ENCODE assay signal across 1 cellular context in the genomic region with DNA sequence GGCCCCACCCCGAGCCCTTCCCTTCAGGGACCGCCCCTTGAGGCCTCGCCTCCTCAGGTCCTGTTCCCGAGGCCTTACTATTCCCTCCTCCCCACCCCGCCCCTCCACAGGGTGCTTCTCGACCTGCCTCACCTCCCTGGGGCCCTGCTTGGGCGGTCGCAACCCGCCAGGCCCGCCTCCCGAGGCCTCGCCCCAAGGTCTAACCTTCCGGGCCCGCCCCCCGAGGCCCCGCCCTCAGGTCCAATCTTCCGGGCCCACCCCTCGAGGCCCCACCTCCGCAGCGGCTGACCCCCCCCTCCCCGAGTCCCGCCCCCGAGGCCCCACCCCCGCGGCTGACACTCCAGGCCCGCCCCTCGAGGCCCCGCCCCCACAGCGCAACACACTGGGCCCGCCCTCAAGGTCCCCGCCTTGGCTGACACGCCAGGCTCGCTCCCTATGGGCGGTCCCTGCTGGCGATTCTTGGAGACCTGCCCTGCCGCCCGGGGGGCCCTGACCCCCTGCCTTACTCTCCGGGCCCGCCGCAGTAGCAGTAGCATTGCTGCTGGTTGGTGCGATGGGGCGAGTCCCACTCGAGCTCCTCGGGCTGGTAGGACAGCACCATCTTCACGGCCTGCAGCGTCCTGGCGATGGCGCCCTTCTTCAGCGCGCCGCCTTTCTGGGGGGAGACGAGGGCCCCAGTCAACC.
TF ChIP-seq lines count a peak whose summit lies in the region.

No MANE protein-coding gene starts in this region.

TF ChIP-seq in K562, 482 proteins besides CTCF, POLR2A, EP300 and RAD21 (continued from another document and continues in another):
- TF ChIP-seq, protein P1, sequence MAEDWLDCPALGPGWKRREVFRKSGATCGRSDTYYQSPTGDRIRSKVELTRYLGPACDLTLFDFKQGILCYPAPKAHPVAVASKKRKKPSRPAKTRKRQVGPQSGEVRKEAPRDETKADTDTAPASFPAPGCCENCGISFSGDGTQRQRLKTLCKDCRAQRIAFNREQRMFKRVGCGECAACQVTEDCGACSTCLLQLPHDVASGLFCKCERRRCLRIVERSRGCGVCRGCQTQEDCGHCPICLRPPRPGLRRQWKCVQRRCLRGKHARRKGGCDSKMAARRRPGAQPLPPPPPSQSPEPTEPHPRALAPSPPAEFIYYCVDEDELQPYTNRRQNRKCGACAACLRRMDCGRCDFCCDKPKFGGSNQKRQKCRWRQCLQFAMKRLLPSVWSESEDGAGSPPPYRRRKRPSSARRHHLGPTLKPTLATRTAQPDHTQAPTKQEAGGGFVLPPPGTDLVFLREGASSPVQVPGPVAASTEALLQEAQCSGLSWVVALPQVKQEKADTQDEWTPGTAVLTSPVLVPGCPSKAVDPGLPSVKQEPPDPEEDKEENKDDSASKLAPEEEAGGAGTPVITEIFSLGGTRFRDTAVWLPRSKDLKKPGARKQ (CRISPR knock-in tag; IDR thresholded peaks at IDR 0.05), result no peak
- no peak for TF ChIP-seq NFE2 (IDR thresholded peaks at IDR 0.05; ENCODE audit: low read depth)
- TF ChIP-seq THRAP3 (IDR thresholded peaks at IDR 0.05; ENCODE audit: borderline replicate concordance), result no peak
- TF ChIP-seq, protein P2, sequence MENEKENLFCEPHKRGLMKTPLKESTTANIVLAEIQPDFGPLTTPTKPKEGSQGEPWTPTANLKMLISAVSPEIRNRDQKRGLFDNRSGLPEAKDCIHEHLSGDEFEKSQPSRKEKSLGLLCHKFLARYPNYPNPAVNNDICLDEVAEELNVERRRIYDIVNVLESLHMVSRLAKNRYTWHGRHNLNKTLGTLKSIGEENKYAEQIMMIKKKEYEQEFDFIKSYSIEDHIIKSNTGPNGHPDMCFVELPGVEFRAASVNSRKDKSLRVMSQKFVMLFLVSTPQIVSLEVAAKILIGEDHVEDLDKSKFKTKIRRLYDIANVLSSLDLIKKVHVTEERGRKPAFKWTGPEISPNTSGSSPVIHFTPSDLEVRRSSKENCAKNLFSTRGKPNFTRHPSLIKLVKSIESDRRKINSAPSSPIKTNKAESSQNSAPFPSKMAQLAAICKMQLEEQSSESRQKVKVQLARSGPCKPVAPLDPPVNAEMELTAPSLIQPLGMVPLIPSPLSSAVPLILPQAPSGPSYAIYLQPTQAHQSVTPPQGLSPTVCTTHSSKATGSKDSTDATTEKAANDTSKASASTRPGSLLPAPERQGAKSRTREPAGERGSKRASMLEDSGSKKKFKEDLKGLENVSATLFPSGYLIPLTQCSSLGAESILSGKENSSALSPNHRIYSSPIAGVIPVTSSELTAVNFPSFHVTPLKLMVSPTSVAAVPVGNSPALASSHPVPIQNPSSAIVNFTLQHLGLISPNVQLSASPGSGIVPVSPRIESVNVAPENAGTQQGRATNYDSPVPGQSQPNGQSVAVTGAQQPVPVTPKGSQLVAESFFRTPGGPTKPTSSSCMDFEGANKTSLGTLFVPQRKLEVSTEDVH (IDR thresholded peaks at IDR 0.05; ENCODE audit: low read depth, partially characterized antibody), result no peak
- no peak for TF ChIP-seq FOXK2 (conservative IDR thresholded peaks at IDR 0.05 in 1 of 2, IDR thresholded peaks at IDR 0.05 in 1 of 2; ENCODE audit: low read depth in 2 of 2)
- no peak for TF ChIP-seq ZNF785 (CRISPR knock-in tag; IDR thresholded peaks at IDR 0.05)
- TF ChIP-seq LARP7 (IDR thresholded peaks at IDR 0.05), result no peak
- no peak for TF ChIP-seq CBX1 (IDR thresholded peaks at IDR 0.05; ENCODE audit: low read depth)
- no peak for TF ChIP-seq SAFB (IDR thresholded peaks at IDR 0.05; ENCODE audit: borderline replicate concordance, low read depth, low read length)
- no peak for TF ChIP-seq PCBP1 (IDR thresholded peaks at IDR 0.05; ENCODE audit: low read depth, low read length, poor library complexity, severe bottlenecking)
- TF ChIP-seq ZNF384 (IDR thresholded peaks at IDR 0.05; ENCODE audit: low read depth, low read length), result peak; percentile 53; the same call in 1 of the 2 replicates
- TF ChIP-seq, protein P3, sequence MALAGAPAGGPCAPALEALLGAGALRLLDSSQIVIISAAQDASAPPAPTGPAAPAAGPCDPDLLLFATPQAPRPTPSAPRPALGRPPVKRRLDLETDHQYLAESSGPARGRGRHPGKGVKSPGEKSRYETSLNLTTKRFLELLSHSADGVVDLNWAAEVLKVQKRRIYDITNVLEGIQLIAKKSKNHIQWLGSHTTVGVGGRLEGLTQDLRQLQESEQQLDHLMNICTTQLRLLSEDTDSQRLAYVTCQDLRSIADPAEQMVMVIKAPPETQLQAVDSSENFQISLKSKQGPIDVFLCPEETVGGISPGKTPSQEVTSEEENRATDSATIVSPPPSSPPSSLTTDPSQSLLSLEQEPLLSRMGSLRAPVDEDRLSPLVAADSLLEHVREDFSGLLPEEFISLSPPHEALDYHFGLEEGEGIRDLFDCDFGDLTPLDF (CRISPR knock-in tag; IDR thresholded peaks at IDR 0.05), result peak; percentile 94; the same call in 1 of the 2 replicates
- no peak for TF ChIP-seq KAT2B (IDR thresholded peaks at IDR 0.05; ENCODE audit: low read depth, low read length)
- TF ChIP-seq, protein P4, sequence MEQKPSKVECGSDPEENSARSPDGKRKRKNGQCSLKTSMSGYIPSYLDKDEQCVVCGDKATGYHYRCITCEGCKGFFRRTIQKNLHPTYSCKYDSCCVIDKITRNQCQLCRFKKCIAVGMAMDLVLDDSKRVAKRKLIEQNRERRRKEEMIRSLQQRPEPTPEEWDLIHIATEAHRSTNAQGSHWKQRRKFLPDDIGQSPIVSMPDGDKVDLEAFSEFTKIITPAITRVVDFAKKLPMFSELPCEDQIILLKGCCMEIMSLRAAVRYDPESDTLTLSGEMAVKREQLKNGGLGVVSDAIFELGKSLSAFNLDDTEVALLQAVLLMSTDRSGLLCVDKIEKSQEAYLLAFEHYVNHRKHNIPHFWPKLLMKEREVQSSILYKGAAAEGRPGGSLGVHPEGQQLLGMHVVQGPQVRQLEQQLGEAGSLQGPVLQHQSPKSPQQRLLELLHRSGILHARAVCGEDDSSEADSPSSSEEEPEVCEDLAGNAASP (IDR thresholded peaks at IDR 0.05), result no peak
- TF ChIP-seq TAF1 (IDR thresholded peaks at IDR 0.05; ENCODE audit: control insufficient read depth, extremely low read depth, insufficient read depth, low read length, severe bottlenecking), result no peak
- TF ChIP-seq, protein P5, sequence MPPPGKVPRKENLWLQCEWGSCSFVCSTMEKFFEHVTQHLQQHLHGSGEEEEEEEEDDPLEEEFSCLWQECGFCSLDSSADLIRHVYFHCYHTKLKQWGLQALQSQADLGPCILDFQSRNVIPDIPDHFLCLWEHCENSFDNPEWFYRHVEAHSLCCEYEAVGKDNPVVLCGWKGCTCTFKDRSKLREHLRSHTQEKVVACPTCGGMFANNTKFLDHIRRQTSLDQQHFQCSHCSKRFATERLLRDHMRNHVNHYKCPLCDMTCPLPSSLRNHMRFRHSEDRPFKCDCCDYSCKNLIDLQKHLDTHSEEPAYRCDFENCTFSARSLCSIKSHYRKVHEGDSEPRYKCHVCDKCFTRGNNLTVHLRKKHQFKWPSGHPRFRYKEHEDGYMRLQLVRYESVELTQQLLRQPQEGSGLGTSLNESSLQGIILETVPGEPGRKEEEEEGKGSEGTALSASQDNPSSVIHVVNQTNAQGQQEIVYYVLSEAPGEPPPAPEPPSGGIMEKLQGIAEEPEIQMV (tag; conservative IDR thresholded peaks at IDR 0.05; ENCODE audit: low read depth), result no peak
- no peak for TF ChIP-seq ZNF311 (CRISPR knock-in tag; IDR thresholded peaks at IDR 0.05)
- no peak for TF ChIP-seq BCOR (IDR thresholded peaks at IDR 0.05)
- TF ChIP-seq, protein P6, sequence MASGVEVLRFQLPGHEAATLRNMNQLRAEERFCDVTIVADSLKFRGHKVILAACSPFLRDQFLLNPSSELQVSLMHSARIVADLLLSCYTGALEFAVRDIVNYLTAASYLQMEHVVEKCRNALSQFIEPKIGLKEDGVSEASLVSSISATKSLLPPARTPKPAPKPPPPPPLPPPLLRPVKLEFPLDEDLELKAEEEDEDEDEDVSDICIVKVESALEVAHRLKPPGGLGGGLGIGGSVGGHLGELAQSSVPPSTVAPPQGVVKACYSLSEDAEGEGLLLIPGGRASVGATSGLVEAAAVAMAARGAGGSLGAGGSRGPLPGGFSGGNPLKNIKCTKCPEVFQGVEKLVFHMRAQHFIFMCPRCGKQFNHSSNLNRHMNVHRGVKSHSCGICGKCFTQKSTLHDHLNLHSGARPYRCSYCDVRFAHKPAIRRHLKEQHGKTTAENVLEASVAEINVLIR (CRISPR knock-in tag; IDR thresholded peaks at IDR 0.05), result no peak
- no peak for TF ChIP-seq SPI1 (IDR thresholded peaks at IDR 0.05; ENCODE audit: borderline replicate concordance, low read depth, low read length)
- TF ChIP-seq TAF15 (IDR thresholded peaks at IDR 0.05; ENCODE audit: low read depth, low read length), result no peak
- peak; percentile 93 for TF ChIP-seq POLR2AphosphoS2 (IDR thresholded peaks at IDR 0.05; ENCODE audit: low read length)
- no peak for TF ChIP-seq ZNF717 (CRISPR knock-in tag; IDR thresholded peaks at IDR 0.05)
- no peak for TF ChIP-seq FOXM1 (IDR thresholded peaks at IDR 0.05; ENCODE audit: low read depth)
- no peak for TF ChIP-seq FOXM1 (CRISPR knock-in tag; IDR thresholded peaks at IDR 0.05; ENCODE audit: low read depth)
- TF ChIP-seq CEBPG (CRISPR knock-in tag; IDR thresholded peaks at IDR 0.05), result no peak
- TF ChIP-seq CEBPG (tag; conservative IDR thresholded peaks at IDR 0.05 in 1 of 2, IDR thresholded peaks at IDR 0.05 in 1 of 2), result no peak
- peak; percentile 93 for TF ChIP-seq SMAD1 (IDR thresholded peaks at IDR 0.05; ENCODE audit: low read depth, low read length, partially characterized antibody)
- no peak for TF ChIP-seq ATF7 (IDR thresholded peaks at IDR 0.05)
- TF ChIP-seq XRCC4 (IDR thresholded peaks at IDR 0.05; ENCODE audit: extremely low read depth, insufficient read depth, insufficient read length), result no peak
- TF ChIP-seq SUPT5H (IDR thresholded peaks at IDR 0.05), result no peak
- no peak for TF ChIP-seq TBP (optimal IDR thresholded peaks at IDR 0.05; ENCODE audit: low read depth, low read length)
- no peak for TF ChIP-seq RHOXF2B (CRISPR knock-in tag; conservative IDR thresholded peaks at IDR 0.05)
- TF ChIP-seq NR2C1 (IDR thresholded peaks at IDR 0.05), result no peak
- TF ChIP-seq NR2C1 (tag; IDR thresholded peaks at IDR 0.05), result no peak
- no peak for TF ChIP-seq ZNF79 (CRISPR knock-in tag; IDR thresholded peaks at IDR 0.05; ENCODE audit: low read depth)
- peak; percentile 80 for TF ChIP-seq POU5F1 (IDR thresholded peaks at IDR 0.05; ENCODE audit: borderline replicate concordance, low read depth, low read length, partially characterized antibody)
- TF ChIP-seq ZNF583 (CRISPR knock-in tag; IDR thresholded peaks at IDR 0.05), result no peak
- TF ChIP-seq POLR3G (IDR thresholded peaks at IDR 0.05; ENCODE audit: extremely low read depth, insufficient read length, insufficient replicate concordance), result no peak
- TF ChIP-seq HMGN3 (IDR thresholded peaks at IDR 0.05; ENCODE audit: borderline replicate concordance, extremely low read depth, insufficient read length, low read depth, low read length), result no peak
- TF ChIP-seq SMAD3 (CRISPR knock-in tag; conservative IDR thresholded peaks at IDR 0.05), result no peak
- no peak for TF ChIP-seq SRSF3 (IDR thresholded peaks at IDR 0.05; ENCODE audit: insufficient read depth, low read length)
- TF ChIP-seq NUFIP1 (IDR thresholded peaks at IDR 0.05; ENCODE audit: partially characterized antibody), result no peak
- TF ChIP-seq TCF7 (IDR thresholded peaks at IDR 0.05; ENCODE audit: borderline replicate concordance), result no peak
- TF ChIP-seq CC2D1A (IDR thresholded peaks at IDR 0.05), result no peak
- TF ChIP-seq KLF1 (tag; IDR thresholded peaks at IDR 0.05), result no peak
- TF ChIP-seq ZBTB7A (IDR thresholded peaks at IDR 0.05; ENCODE audit: borderline replicate concordance, control insufficient read depth, low read depth, low read length), result no peak
- TF ChIP-seq, protein P7, sequence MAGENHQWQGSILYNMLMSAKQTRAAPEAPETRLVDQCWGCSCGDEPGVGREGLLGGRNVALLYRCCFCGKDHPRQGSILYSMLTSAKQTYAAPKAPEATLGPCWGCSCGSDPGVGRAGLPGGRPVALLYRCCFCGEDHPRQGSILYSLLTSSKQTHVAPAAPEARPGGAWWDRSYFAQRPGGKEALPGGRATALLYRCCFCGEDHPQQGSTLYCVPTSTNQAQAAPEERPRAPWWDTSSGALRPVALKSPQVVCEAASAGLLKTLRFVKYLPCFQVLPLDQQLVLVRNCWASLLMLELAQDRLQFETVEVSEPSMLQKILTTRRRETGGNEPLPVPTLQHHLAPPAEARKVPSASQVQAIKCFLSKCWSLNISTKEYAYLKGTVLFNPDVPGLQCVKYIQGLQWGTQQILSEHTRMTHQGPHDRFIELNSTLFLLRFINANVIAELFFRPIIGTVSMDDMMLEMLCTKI (IDR thresholded peaks at IDR 0.05; ENCODE audit: partially characterized antibody), result no peak
- no peak for TF ChIP-seq NCOA1 (IDR thresholded peaks at IDR 0.05; ENCODE audit: low read depth)
- TF ChIP-seq TRIM24 (IDR thresholded peaks at IDR 0.05), result no peak
- TF ChIP-seq ZEB2 (IDR thresholded peaks at IDR 0.05), result no peak
- TF ChIP-seq, protein P8, sequence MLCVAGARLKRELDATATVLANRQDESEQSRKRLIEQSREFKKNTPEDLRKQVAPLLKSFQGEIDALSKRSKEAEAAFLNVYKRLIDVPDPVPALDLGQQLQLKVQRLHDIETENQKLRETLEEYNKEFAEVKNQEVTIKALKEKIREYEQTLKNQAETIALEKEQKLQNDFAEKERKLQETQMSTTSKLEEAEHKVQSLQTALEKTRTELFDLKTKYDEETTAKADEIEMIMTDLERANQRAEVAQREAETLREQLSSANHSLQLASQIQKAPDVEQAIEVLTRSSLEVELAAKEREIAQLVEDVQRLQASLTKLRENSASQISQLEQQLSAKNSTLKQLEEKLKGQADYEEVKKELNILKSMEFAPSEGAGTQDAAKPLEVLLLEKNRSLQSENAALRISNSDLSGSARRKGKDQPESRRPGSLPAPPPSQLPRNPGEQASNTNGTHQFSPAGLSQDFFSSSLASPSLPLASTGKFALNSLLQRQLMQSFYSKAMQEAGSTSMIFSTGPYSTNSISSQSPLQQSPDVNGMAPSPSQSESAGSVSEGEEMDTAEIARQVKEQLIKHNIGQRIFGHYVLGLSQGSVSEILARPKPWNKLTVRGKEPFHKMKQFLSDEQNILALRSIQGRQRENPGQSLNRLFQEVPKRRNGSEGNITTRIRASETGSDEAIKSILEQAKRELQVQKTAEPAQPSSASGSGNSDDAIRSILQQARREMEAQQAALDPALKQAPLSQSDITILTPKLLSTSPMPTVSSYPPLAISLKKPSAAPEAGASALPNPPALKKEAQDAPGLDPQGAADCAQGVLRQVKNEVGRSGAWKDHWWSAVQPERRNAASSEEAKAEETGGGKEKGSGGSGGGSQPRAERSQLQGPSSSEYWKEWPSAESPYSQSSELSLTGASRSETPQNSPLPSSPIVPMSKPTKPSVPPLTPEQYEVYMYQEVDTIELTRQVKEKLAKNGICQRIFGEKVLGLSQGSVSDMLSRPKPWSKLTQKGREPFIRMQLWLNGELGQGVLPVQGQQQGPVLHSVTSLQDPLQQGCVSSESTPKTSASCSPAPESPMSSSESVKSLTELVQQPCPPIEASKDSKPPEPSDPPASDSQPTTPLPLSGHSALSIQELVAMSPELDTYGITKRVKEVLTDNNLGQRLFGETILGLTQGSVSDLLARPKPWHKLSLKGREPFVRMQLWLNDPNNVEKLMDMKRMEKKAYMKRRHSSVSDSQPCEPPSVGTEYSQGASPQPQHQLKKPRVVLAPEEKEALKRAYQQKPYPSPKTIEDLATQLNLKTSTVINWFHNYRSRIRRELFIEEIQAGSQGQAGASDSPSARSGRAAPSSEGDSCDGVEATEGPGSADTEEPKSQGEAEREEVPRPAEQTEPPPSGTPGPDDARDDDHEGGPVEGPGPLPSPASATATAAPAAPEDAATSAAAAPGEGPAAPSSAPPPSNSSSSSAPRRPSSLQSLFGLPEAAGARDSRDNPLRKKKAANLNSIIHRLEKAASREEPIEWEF (CRISPR knock-in tag; IDR thresholded peaks at IDR 0.05), result no peak
- no peak for TF ChIP-seq ETV1 (tag; conservative IDR thresholded peaks at IDR 0.05; ENCODE audit: low read depth)
- no peak for TF ChIP-seq CBX2 (IDR thresholded peaks at IDR 0.05; ENCODE audit: insufficient read depth, low read length, poor library complexity, severe bottlenecking)
